Comparison of ENCODE assay signal across 22 cellular contexts in the genomic region with DNA sequence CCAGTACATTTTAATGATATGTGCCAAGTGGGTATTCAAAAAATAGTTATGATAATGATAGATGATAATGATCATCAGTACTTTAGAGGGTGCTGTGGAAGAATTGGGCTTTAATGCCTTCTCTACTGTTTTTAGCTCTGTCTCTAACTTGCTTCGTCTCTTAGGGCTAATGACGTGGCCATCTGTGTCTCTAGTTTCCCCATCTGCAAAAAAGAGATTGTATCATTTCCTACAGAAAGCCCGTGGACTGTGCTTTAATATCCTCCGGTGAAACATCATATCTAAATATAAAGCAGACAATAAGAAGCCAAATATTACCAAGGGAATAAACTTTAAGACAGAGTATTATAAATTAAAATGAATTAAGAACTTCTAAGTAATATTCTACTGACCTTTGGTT. TPM values are rescaled to one million over a fixed set of nuclear protein-coding genes. Genes with fewer than 3 reads are reported as not detected.
"Had no signal": no experiment of that assay in that cellular context is flagged by ENCODE, and none has a peak within 500 bp of the region (broad histone marks: within the 10 kb centered on the region; RNA-seq: fewer than 3 reads in every experiment).

No MANE protein-coding gene starts in this region.

- H3K9me3 Mint-ChIP-seq: activated CD4-positive, alpha-beta T cell treated with anti-CD3 and anti-CD28 coated beads, Interleukin-2, amount 10 ng/mL, durations not matched to agents 24 days and 14 days; activated T-cell treated with anti-CD3 and anti-CD28 coated beads, Interleukin-2, amount 50 U/mL, for 72 hours; naive thymus-derived CD4-positive, alpha-beta T cell; stimulated activated naive B cell treated with anti-CD40 and anti-IgM and Interleukin-4, amounts not matched to agents 10 μg/mL and 1 μg/mL and 100 μg/mL, for 72 hours; WTC11 had no signal

- H3K4me3 Mint-ChIP-seq: activated CD4-positive, alpha-beta T cell treated with anti-CD3 and anti-CD28 coated beads, Interleukin-2, amount 10 ng/mL, durations not matched to agents 24 days and 14 days; activated naive CD8-positive, alpha-beta T cell; activated T-cell treated with anti-CD3 and anti-CD28 coated beads, Interleukin-2, amount 50 U/mL, for 72 hours; naive thymus-derived CD4-positive, alpha-beta T cell; stimulated activated naive B cell treated with anti-CD40 and anti-IgM and Interleukin-4, amounts not matched to agents 10 μg/mL and 1 μg/mL and 100 μg/mL, for 72 hours; WTC11 had no signal

- H3K79me2 ChIP-seq: parathyroid adenoma had no signal

- ATAC-seq: activated T-cell treated with anti-CD3 and anti-CD28 coated beads, Interleukin-2, amount 50 U/mL, for 72 hours; gastroesophageal sphincter; left lobe of liver; mucosa of descending colon; naive thymus-derived CD4-positive, alpha-beta T cell; stimulated activated naive B cell treated with anti-CD40 and anti-IgM and Interleukin-4, amounts not matched to agents 10 μg/mL and 1 μg/mL and 100 μg/mL, for 72 hours; WTC11 had no signal

- H3K36me3 Mint-ChIP-seq: activated naive CD8-positive, alpha-beta T cell; naive thymus-derived CD4-positive, alpha-beta T cell; stimulated activated naive B cell treated with anti-CD40 and anti-IgM and Interleukin-4, amounts not matched to agents 10 μg/mL and 1 μg/mL and 100 μg/mL, for 72 hours; WTC11 had no signal

- H3K27me3 ChIP-seq: gastroesophageal sphincter, thyroid gland had no signal

- H2AFZ ChIP-seq: parathyroid adenoma had no signal

- FAIRE-seq: keratinocyte had no signal

- H3K4me3 ChIP-seq: gastroesophageal sphincter, mucosa of descending colon, skin epidermis, thyroid gland had no signal

- H3K4me1 ChIP-seq: parathyroid adenoma, thyroid gland had no signal

- H3K27ac ChIP-seq: epithelial cell of prostate, gastroesophageal sphincter, parathyroid adenoma, skin epidermis, thyroid gland had no signal

- H3K9ac ChIP-seq: parathyroid adenoma had no signal

- H3K9me3 ChIP-seq: gastroesophageal sphincter, mucosa of descending colon, thyroid gland had no signal

- H3K36me3 ChIP-seq: gastroesophageal sphincter, thyroid gland had no signal

- H3K27ac Mint-ChIP-seq: activated CD4-positive, alpha-beta T cell treated with anti-CD3 and anti-CD28 coated beads, Interleukin-2, amount 10 ng/mL, durations not matched to agents 24 days and 14 days; activated naive CD8-positive, alpha-beta T cell; activated T-cell treated with anti-CD3 and anti-CD28 coated beads, Interleukin-2, amount 50 U/mL, for 72 hours; naive thymus-derived CD4-positive, alpha-beta T cell; stimulated activated naive B cell treated with anti-CD40 and anti-IgM and Interleukin-4, amounts not matched to agents 10 μg/mL and 1 μg/mL and 100 μg/mL, for 72 hours; WTC11 had no signal

- DNase-seq: activated CD4-positive, alpha-beta T cell treated with anti-CD3 and anti-CD28 coated beads, Interleukin-2, amount 10 ng/mL, durations not matched to agents 24 days and 14 days; activated CD8-positive, alpha-beta memory T cell treated with anti-CD3 and anti-CD28 coated beads, Interleukin-2, amount 50 U/mL, for 48 hours; activated gamma-delta T cell treated with Interleukin-2 at 50 U/mL for 16 hours; activated T-cell treated with anti-CD3 and anti-CD28 coated beads, Interleukin-2, amount 50 U/mL, for 72 hours; amniotic stem cell; central memory CD4-positive, alpha-beta T cell; effector memory CD4-positive, alpha-beta T cell; mucosa of descending colon; naive thymus-derived CD4-positive, alpha-beta T cell; retina; stimulated activated CD4-positive, alpha-beta T cell treated with anti-CD3 and anti-CD28 coated beads, Interleukin-15, amount 100 ng/mL, for 24 hours; stimulated activated CD4-positive, alpha-beta T cell treated with anti-CD3 and anti-CD28 coated beads, Interleukin-4, amount 100 ng/mL, for 1 hour; stimulated activated naive B cell treated with anti-CD40 and anti-IgM and Interleukin-4, amounts not matched to agents 10 μg/mL and 1 μg/mL and 100 μg/mL, for 72 hours; thyroid gland had no signal

RNA-seq across cellular contexts. Expression of a gene that starts 10.3 kb away (rescaled TPM):
- total RNA-seq: left lobe of liver had no signal
